ENCODE assay signal across 23 cellular contexts in genomic region chr16:77431131-77431670, GRCh38. TPM values are rescaled to one million over a fixed set of nuclear protein-coding genes. Genes with fewer than 3 reads are reported as not detected.
DNase-seq lines count a peak whose midpoint lies in the region; ATAC-seq and TF ChIP-seq lines count a peak whose summit lies in the region.
"Had no signal": no experiment of that assay in that cellular context is flagged by ENCODE, and none has a peak within 500 bp of the region (broad histone marks: within the 10 kb centered on the region; RNA-seq: fewer than 3 reads in every experiment).

No MANE protein-coding gene starts in this region.

- no peak overlapping the region for H3K27ac ChIP-seq in CD4-positive, alpha-beta memory T cell (ENCODE audit: low read depth, low read length)
- H3K27ac ChIP-seq: heart right ventricle, KMS-11, spleen, uterus had no signal

- no peaks in the 10 kb centered on the region for H3K9me3 ChIP-seq in CD4-positive, alpha-beta memory T cell (ENCODE audit: control insufficient read depth in 1 of 2, low read length in 2 of 2)
- H3K9me3 ChIP-seq: spleen, uterus had no signal

- H3K36me3 Mint-ChIP-seq in brain: no peaks in the 10 kb centered on the region
- H3K36me3 Mint-ChIP-seq in CD4-positive, alpha-beta memory T cell: no peaks in the 10 kb centered on the region
- H3K36me3 Mint-ChIP-seq: CD8-positive, alpha-beta T cell had no signal

- H3K4me1 Mint-ChIP-seq in brain: peaks cover 22% of the 10 kb centered on the region
- H3K4me1 Mint-ChIP-seq in CD4-positive, alpha-beta memory T cell: peaks cover 0 to 1% (median 0%) of the 10 kb centered on the region in 4 donors
- H3K4me1 Mint-ChIP-seq: activated CD4-positive, alpha-beta T cell treated with anti-CD3 and anti-CD28 coated beads for 36 hours; immature natural killer cell; stimulated activated naive CD8-positive, alpha-beta T cell treated with anti-CD3 and anti-CD28 coated beads, Interleukin-15, amount 100 ng/mL, for 72 hours had no signal

- H3K9me3 Mint-ChIP-seq in brain: peaks cover 4 to 17% (median 10%) of the 10 kb centered on the region in 5 experiments
- peaks cover 0 to 5% (median 0%) of the 10 kb centered on the region in 8 donors for H3K9me3 Mint-ChIP-seq in CD4-positive, alpha-beta memory T cell
- H3K9me3 Mint-ChIP-seq: activated T-helper 1 cell treated with anti-CD3 and anti-CD28 coated beads, Interleukin-12 subunit alpha, Interleukin-12 subunit beta, Interleukin-2, Interleukin-4 antibody, amounts not matched to agents 30 ng/mL and 10 ng/mL and 1 ng/mL, durations not matched to agents 14 hours and 24 hours and 36 hours; CD8-positive, alpha-beta T cell; stimulated activated naive CD8-positive, alpha-beta T cell treated with anti-CD3 and anti-CD28 coated beads, Interleukin-15, amount 100 ng/mL, for 72 hours had no signal

- no peaks in the 10 kb centered on the region for H3K36me3 ChIP-seq in CD4-positive, alpha-beta memory T cell (ENCODE audit: insufficient read depth, low read length)
- H3K36me3 ChIP-seq: heart right ventricle, spleen, uterus had no signal

- no peak overlapping the region for H3K4me3 ChIP-seq in CD4-positive, alpha-beta memory T cell (ENCODE audit: low read length in 2 of 2)
- H3K4me3 ChIP-seq: heart right ventricle, spleen, uterus had no signal

- peaks cover 62% of the 10 kb centered on the region for H3K27me3 Mint-ChIP-seq in brain
- H3K27me3 Mint-ChIP-seq in CD4-positive, alpha-beta memory T cell: peaks cover 12 to 23% of the 10 kb centered on the region in 2 donors

- H3K4me1 ChIP-seq in CD4-positive, alpha-beta memory T cell (ENCODE audit: insufficient read depth, low read length): no peaks in the 10 kb centered on the region
- H3K4me1 ChIP-seq: heart right ventricle, uterus had no signal

- CTCF ChIA-PET in CD4-positive, alpha-beta memory T cell (lab: Charles Lee; ENCODE audit: partially characterized antibody): no interaction called here

- DNase-seq in A172 (ENCODE audit: low spot score) (peak; percentile 13), G401 (ENCODE audit: low spot score) (peak; percentile 86), midbrain (lab: John Stamatoyannopoulos, UW) (peak; percentile 21), iPS-NIHi7 (ENCODE audit: extremely low spot score) (no peak)
- no peak for DNase-seq in CD4-positive, alpha-beta memory T cell
- DNase-seq: activated CD4-positive, alpha-beta T cell treated with anti-CD3 and anti-CD28 coated beads for 36 hours; CD8-positive, alpha-beta T cell; heart right ventricle; immature natural killer cell; NCI-H1092 treated with DMSO at 0.1 percent for 48 hours; NCI-H2029 treated with DMSO at 0.1 percent for 48 hours; NCI-H524; spleen; stimulated activated CD4-positive, alpha-beta T cell treated with anti-CD3 and anti-CD28 coated beads, Interleukin-4, amount 100 ng/mL, for 4 hours; stimulated activated naive CD8-positive, alpha-beta T cell treated with anti-CD3 and anti-CD28 coated beads, Interleukin-15, amount 100 ng/mL, for 72 hours; uterus had no signal

- in situ Hi-C loops in G401 (cut with HindIII; ENCODE audit: low sequenced_read_pairs): no loop called here

- POLR2A ChIA-PET in CD4-positive, alpha-beta memory T cell (lab: Charles Lee; ENCODE audit: partially characterized antibody): no interaction called here

- peak overlapping the region in 2 of 5 experiments; percentile 18 to 50 for H3K27ac Mint-ChIP-seq in brain
- no peak overlapping the region for H3K27ac Mint-ChIP-seq in CD4-positive, alpha-beta memory T cell
- H3K27ac Mint-ChIP-seq: activated CD4-positive, alpha-beta T cell treated with anti-CD3 and anti-CD28 coated beads for 36 hours; activated naive CD4-positive, alpha-beta T cell treated with anti-CD3 and anti-CD28 coated beads, Interleukin-2, amount 50 U/mL, for 72 hours; activated T-helper 1 cell treated with anti-CD3 and anti-CD28 coated beads, Interleukin-12 subunit alpha, Interleukin-12 subunit beta, Interleukin-2, Interleukin-4 antibody, amounts not matched to agents 30 ng/mL and 10 ng/mL and 1 ng/mL, durations not matched to agents 14 hours and 24 hours and 36 hours; CD8-positive, alpha-beta T cell; immature natural killer cell; stimulated activated naive CD8-positive, alpha-beta T cell treated with anti-CD3 and anti-CD28 coated beads, Interleukin-15, amount 100 ng/mL, for 72 hours had no signal

- ATAC-seq in HG02870 (IDR thresholded peaks at IDR 0.05; ENCODE audit: unreplicated experiment) (no peak), GM21786 (IDR thresholded peaks at IDR 0.05; ENCODE audit: unreplicated experiment) (no peak)
- ATAC-seq: activated CD4-positive, alpha-beta T cell treated with anti-CD3 and anti-CD28 coated beads for 36 hours; activated naive CD4-positive, alpha-beta T cell treated with anti-CD3 and anti-CD28 coated beads, Interleukin-2, amount 50 U/mL, for 72 hours; CD8-positive, alpha-beta T cell; heart right ventricle; stimulated activated naive CD8-positive, alpha-beta T cell treated with anti-CD3 and anti-CD28 coated beads, Interleukin-15, amount 100 ng/mL, for 72 hours had no signal

- intact Hi-C loops in CD4-positive, alpha-beta memory T cell (cut with micrococcal nuclease): no loop called here

- no peaks in the 10 kb centered on the region for H3K27me3 ChIP-seq in CD4-positive, alpha-beta memory T cell (ENCODE audit: insufficient read depth, low read length)
- H3K27me3 ChIP-seq: uterus had no signal

- TF ChIP-seq CTCF in brain (conservative IDR thresholded peaks at IDR 0.05): no peak

- peak overlapping the region in 4 of 5 experiments; percentile 36 to 60 (median 54) for H3K4me3 Mint-ChIP-seq in brain
- no peak overlapping the region for H3K4me3 Mint-ChIP-seq in CD4-positive, alpha-beta memory T cell
- H3K4me3 Mint-ChIP-seq: activated CD4-positive, alpha-beta T cell treated with anti-CD3 and anti-CD28 coated beads for 36 hours; activated T-helper 1 cell treated with anti-CD3 and anti-CD28 coated beads, Interleukin-12 subunit alpha, Interleukin-12 subunit beta, Interleukin-2, Interleukin-4 antibody, amounts not matched to agents 30 ng/mL and 10 ng/mL and 1 ng/mL, durations not matched to agents 14 hours and 24 hours and 36 hours; CD8-positive, alpha-beta T cell; immature natural killer cell; stimulated activated naive CD8-positive, alpha-beta T cell treated with anti-CD3 and anti-CD28 coated beads, Interleukin-15, amount 100 ng/mL, for 72 hours had no signal

RNA-seq across cellular contexts. Expression of gene ADAMTS18, which starts 3.6 kb away (rescaled TPM):
- not detected in 2 replicates for total RNA-seq in A172 (2014; rRNA removed; shearing (Covaris generic))
- not detected in 2 replicates for total RNA-seq in G401 (2014; rRNA removed; shearing (Covaris generic))
- 3.7 TPM for polyA plus RNA-seq in brain (ENCODE audit: insufficient read depth, low read depth, low replicate concordance)
- not detected for total RNA-seq in CD4-positive, alpha-beta memory T cell
- polyA plus RNA-seq in CD4-positive, alpha-beta memory T cell: not detected
- total RNA-seq: activated CD4-positive, alpha-beta T cell treated with anti-CD3 and anti-CD28 coated beads for 36 hours; activated naive CD4-positive, alpha-beta T cell treated with anti-CD3 and anti-CD28 coated beads, Interleukin-2, amount 50 U/mL, for 72 hours; CD8-positive, alpha-beta T cell; spleen had no signal
- polyA plus RNA-seq: immature natural killer cell, liver, spleen had no signal

Comparison
In these comparisons a context has a peak if more than half of its experiments do, and no peak if none do; other contexts are left out.
1. DNase-seq: peak in A172 (single experiment), G401 (single experiment) and midbrain (single experiment); none in iPS-NIHi7 (single experiment) and CD4-positive, alpha-beta memory T cell (0 of 5).
2. H3K4me3 Mint-ChIP-seq: peak in brain (4 of 5); none in CD4-positive, alpha-beta memory T cell (0 of 8).